ENCODE assay signal across 20 cellular contexts in genomic region chr1:50985094-50985493, GRCh38. TPM values are rescaled to one million over a fixed set of nuclear protein-coding genes. Genes with fewer than 3 reads are reported as not detected.
DNase-seq lines count a peak whose midpoint lies in the region; FAIRE-seq and TF ChIP-seq lines count a peak whose summit lies in the region.
"Had no signal": no experiment of that assay in that cellular context is flagged by ENCODE, and none has a peak within 500 bp of the region (broad histone marks: within the 10 kb centered on the region; RNA-seq: fewer than 3 reads in every experiment).

No MANE protein-coding gene starts in this region.

- H3K9me3 ChIP-seq in breast epithelium (no peaks in the 10 kb centered on the region), ascending aorta (no peaks in the 10 kb centered on the region), vagina (no peaks in the 10 kb centered on the region)
- H3K9me3 ChIP-seq: gastrocnemius medialis had no signal

- H3K27me3 Mint-ChIP-seq in MCF 10A (ENCODE audit: insufficient read depth, unreplicated experiment) (no peaks in the 10 kb centered on the region), HFFc6 (ENCODE audit: insufficient read depth) (peaks cover 2% of the 10 kb centered on the region; the same call in 1 of the 2 replicates)
- H3K27me3 Mint-ChIP-seq: T-cell had no signal

- H3K4me3 Mint-ChIP-seq in MCF 10A (ENCODE audit: unreplicated experiment) (no peak overlapping the region), HFFc6 (no peak overlapping the region)
- H3K4me3 Mint-ChIP-seq: activated CD8-positive, alpha-beta memory T cell treated with anti-CD3 and anti-CD28 coated beads, Interleukin-2, amount 10 ng/mL, durations not matched to agents 7 days and 5 days; natural killer cell; T-cell; WTC11 had no signal

- H3K4me1 Mint-ChIP-seq in MCF 10A (ENCODE audit: insufficient read depth, unreplicated experiment) = no peaks in the 10 kb centered on the region
- peaks cover 24% of the 10 kb centered on the region for H3K4me1 Mint-ChIP-seq in HFFc6 (ENCODE audit: low read depth)
- H3K4me1 Mint-ChIP-seq: activated CD8-positive, alpha-beta memory T cell treated with anti-CD3 and anti-CD28 coated beads, Interleukin-2, amount 10 ng/mL, durations not matched to agents 7 days and 5 days; natural killer cell; WTC11 had no signal

- no peak for DNase-seq in breast epithelium (ENCODE audit: low spot score in 2 of 2)
- no peak for DNase-seq in MCF 10A (ENCODE audit: unreplicated experiment)
- DNase-seq in HEK293T (ENCODE audit: extremely low spot score) = no peak
- no peak for DNase-seq in ascending aorta (ENCODE audit: low spot score in 2 of 2)
- DNase-seq in vagina (ENCODE audit: extremely low spot score in 2 of 2) = no peak
- no peak for DNase-seq in HFFc6
- no peak for DNase-seq in NCI-H510A treated with DMSO at 0.1 percent for 48 hours (lab: John Stamatoyannopoulos, UW)
- DNase-seq in D721Med (ENCODE audit: insufficient read length, low spot score) = no peak
- DNase-seq: activated CD8-positive, alpha-beta memory T cell treated with anti-CD3 and anti-CD28 coated beads, Interleukin-2, amount 10 ng/mL, durations not matched to agents 7 days and 5 days; activated gamma-delta T cell treated with Interleukin-2 at 50 U/mL for 16 hours; Calu3; gastrocnemius medialis; mammary epithelial cell; MM.1S; natural killer cell; NCI-H524; stimulated activated CD4-positive, alpha-beta T cell treated with anti-CD3 and anti-CD28 coated beads, Interleukin-15, amount 100 ng/mL, for 24 hours; T-cell had no signal

- POLR2A ChIA-PET in MCF 10A (lab: Yijun Ruan, JAX) = interaction anchor here (1.1 kb wide), 1 partner anchor 15 kb away, joined by 5 read pairs; the partner anchor contains the start of gene CDKN2C
- POLR2A ChIA-PET in HEK293T (lab: Yijun Ruan, JAX) = interaction anchor here (0.6 to 0.7 kb wide), 2 partner anchors 9 to 15 kb away, joined by 3 to 4 read pairs; partner anchors contain the start of gene CDKN2C

- H3K36me3 Mint-ChIP-seq in MCF 10A (ENCODE audit: insufficient read depth, unreplicated experiment) (no peaks in the 10 kb centered on the region), HFFc6 (ENCODE audit: low read depth) (no peaks in the 10 kb centered on the region)
- H3K36me3 Mint-ChIP-seq: activated CD8-positive, alpha-beta memory T cell treated with anti-CD3 and anti-CD28 coated beads, Interleukin-2, amount 10 ng/mL, durations not matched to agents 7 days and 5 days; natural killer cell; T-cell; WTC11 had no signal

- no peak overlapping the region for H3K27ac Mint-ChIP-seq in MCF 10A (ENCODE audit: low read depth, unreplicated experiment)
- no peak overlapping the region for H3K27ac Mint-ChIP-seq in HFFc6
- H3K27ac Mint-ChIP-seq: activated CD8-positive, alpha-beta memory T cell treated with anti-CD3 and anti-CD28 coated beads, Interleukin-2, amount 10 ng/mL, durations not matched to agents 7 days and 5 days; natural killer cell; WTC11 had no signal

- no peak for TF ChIP-seq CTCF in breast epithelium (IDR thresholded peaks at IDR 0.05)
- no peak for TF ChIP-seq CTCF in MCF 10A (IDR thresholded peaks at IDR 0.05; ENCODE audit: unreplicated experiment)
- no peak for TF ChIP-seq CTCF in ascending aorta (IDR thresholded peaks at IDR 0.05)
- no peak for TF ChIP-seq CTCF in vagina (IDR thresholded peaks at IDR 0.05)
- TF ChIP-seq CTCF in HFFc6 (IDR thresholded peaks at IDR 0.05) = no peak
- TF ChIP-seq CTCF in D721Med (IDR thresholded peaks at IDR 0.05; ENCODE audit: insufficient read depth, missing control alignments) = no peak

- TF ChIP-seq POLR2A in breast epithelium (IDR thresholded peaks at IDR 0.05) (no peak), vagina (IDR thresholded peaks at IDR 0.05) (no peak)

- no peaks in the 10 kb centered on the region for H3K36me3 ChIP-seq in breast epithelium
- H3K36me3 ChIP-seq in ascending aorta = no peaks in the 10 kb centered on the region
- H3K36me3 ChIP-seq in vagina = no peaks in the 10 kb centered on the region
- H3K36me3 ChIP-seq: gastrocnemius medialis had no signal

- no peaks in the 10 kb centered on the region for H3K4me1 ChIP-seq in breast epithelium
- H3K4me1 ChIP-seq in ascending aorta = no peaks in the 10 kb centered on the region
- no peaks in the 10 kb centered on the region for H3K4me1 ChIP-seq in vagina

- CTCF ChIA-PET in MCF 10A (lab: Yijun Ruan, JAX) = interaction anchor here (0.6 kb wide), 1 partner anchor 784 kb away, joined by 4 read pairs; no protein-coding TSS in a partner anchor
- CTCF ChIA-PET in HEK293T (lab: Yijun Ruan, JAX) = no interaction called here

- no peaks in the 10 kb centered on the region for H3K27me3 ChIP-seq in breast epithelium
- no peaks in the 10 kb centered on the region for H3K27me3 ChIP-seq in ascending aorta
- no peaks in the 10 kb centered on the region for H3K27me3 ChIP-seq in vagina
- H3K27me3 ChIP-seq: gastrocnemius medialis had no signal

- FAIRE-seq in D721Med (lab: Jason Lieb, UNC) = no peak
- FAIRE-seq: endothelial cell of umbilical vein had no signal

- H3K27ac ChIP-seq in breast epithelium = peak overlapping the region; percentile 44 to 68
- peak overlapping the region; percentile 58 to 60 for H3K27ac ChIP-seq in ascending aorta
- H3K27ac ChIP-seq in vagina = peak overlapping the region; percentile 1
- H3K27ac ChIP-seq: gastrocnemius medialis had no signal

- intact Hi-C loops in breast epithelium (cut with DNase I; ENCODE audit: low total_unique reads) = no loop called here
- intact Hi-C loops in MCF 10A (cut with micrococcal nuclease) = no loop called here
- intact Hi-C loops in ascending aorta (cut with DNase I) = loop anchor here (5.0 to 10.0 kb wide), 2 partner anchors 48 to 530 kb away; partner anchors contain the start of gene EPS15
- intact Hi-C loops in vagina (cut with DNase I) = no loop called here

- H3K4me3 ChIP-seq in breast epithelium = no peak overlapping the region
- H3K4me3 ChIP-seq in ascending aorta = peak overlapping the region in 1 of 2 donors; percentile 37
- no peak overlapping the region for H3K4me3 ChIP-seq in vagina
- H3K4me3 ChIP-seq: gastrocnemius medialis had no signal

- H3K9me3 Mint-ChIP-seq in MCF 10A (ENCODE audit: unreplicated experiment) (no peaks in the 10 kb centered on the region), HFFc6 (no peaks in the 10 kb centered on the region)
- H3K9me3 Mint-ChIP-seq: natural killer cell, T-cell, WTC11 had no signal

- BruUV-seq in MCF 10A (replicated peaks; lab: Mats Ljungman, UMichigan) = no TSS peak

TF ChIP-seq in HEK293T, 16 proteins besides CTCF, POLR2A, EP300 and RAD21:
- TF ChIP-seq L3MBTL2 (conservative IDR thresholded peaks at IDR 0.05) (no peak), CTBP1 (IDR thresholded peaks at IDR 0.05; ENCODE audit: borderline replicate concordance) (peak; percentile 49; the same call in 1 of the 2 replicates), ARNT (IDR thresholded peaks at IDR 0.05) (no peak), NFRKB (IDR thresholded peaks at IDR 0.05) (no peak)
- TF ChIP-seq, protein P1, sequence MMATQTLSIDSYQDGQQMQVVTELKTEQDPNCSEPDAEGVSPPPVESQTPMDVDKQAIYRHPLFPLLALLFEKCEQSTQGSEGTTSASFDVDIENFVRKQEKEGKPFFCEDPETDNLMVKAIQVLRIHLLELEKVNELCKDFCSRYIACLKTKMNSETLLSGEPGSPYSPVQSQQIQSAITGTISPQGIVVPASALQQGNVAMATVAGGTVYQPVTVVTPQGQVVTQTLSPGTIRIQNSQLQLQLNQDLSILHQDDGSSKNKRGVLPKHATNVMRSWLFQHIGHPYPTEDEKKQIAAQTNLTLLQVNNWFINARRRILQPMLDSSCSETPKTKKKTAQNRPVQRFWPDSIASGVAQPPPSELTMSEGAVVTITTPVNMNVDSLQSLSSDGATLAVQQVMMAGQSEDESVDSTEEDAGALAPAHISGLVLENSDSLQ (IDR thresholded peaks at IDR 0.05) = peak; percentile 90

RNA-seq across cellular contexts. Expression of gene CDKN2C, which starts 15.0 kb away (rescaled TPM):
- total RNA-seq in breast epithelium = 10 to 100 TPM; 27.1 to 40.0 (median 31.1) TPM
- 2.7 and 2.8 TPM in 2 replicates for total RNA-seq in MCF 10A (2022)
- 2.4 TPM for total RNA-seq in ascending aorta
- total RNA-seq in vagina = 22.8 TPM
- total RNA-seq in HFFc6 (2021; fragmentation: NEBNext Ultra II Directional; extraction: Animal tissue kit (Norgen Biotek cat#: 25700)) = 10 to 100 TPM; 13.1 to 26.7 (median 24.9) TPM
- total RNA-seq: WTC11 had no signal

RNA-seq across cellular contexts. Expression of gene FAF1, which starts 25.0 kb away (rescaled TPM):
- total RNA-seq in breast epithelium (10 to 100 TPM; 34.9 to 58.2 (median 42.0) TPM), MCF 10A (2022) (74.4 and 93.2 TPM in 2 replicates), ascending aorta (16.4 TPM), vagina (40.0 TPM)
- total RNA-seq in HFFc6 (2021; fragmentation: NEBNext Ultra II Directional; extraction: Animal tissue kit (Norgen Biotek cat#: 25700)) = 10 to 100 TPM; 60.1 to 79.1 (median 67.8) TPM

Comparison
In these comparisons a context has a peak if more than half of its experiments do, and no peak if none do; other contexts are left out.
1. H3K27ac ChIP-seq: peak in every context shown above with its lines; median percentile 59 in ascending aorta; 56 in breast epithelium; 1 in vagina.